In the genomic region with DNA sequence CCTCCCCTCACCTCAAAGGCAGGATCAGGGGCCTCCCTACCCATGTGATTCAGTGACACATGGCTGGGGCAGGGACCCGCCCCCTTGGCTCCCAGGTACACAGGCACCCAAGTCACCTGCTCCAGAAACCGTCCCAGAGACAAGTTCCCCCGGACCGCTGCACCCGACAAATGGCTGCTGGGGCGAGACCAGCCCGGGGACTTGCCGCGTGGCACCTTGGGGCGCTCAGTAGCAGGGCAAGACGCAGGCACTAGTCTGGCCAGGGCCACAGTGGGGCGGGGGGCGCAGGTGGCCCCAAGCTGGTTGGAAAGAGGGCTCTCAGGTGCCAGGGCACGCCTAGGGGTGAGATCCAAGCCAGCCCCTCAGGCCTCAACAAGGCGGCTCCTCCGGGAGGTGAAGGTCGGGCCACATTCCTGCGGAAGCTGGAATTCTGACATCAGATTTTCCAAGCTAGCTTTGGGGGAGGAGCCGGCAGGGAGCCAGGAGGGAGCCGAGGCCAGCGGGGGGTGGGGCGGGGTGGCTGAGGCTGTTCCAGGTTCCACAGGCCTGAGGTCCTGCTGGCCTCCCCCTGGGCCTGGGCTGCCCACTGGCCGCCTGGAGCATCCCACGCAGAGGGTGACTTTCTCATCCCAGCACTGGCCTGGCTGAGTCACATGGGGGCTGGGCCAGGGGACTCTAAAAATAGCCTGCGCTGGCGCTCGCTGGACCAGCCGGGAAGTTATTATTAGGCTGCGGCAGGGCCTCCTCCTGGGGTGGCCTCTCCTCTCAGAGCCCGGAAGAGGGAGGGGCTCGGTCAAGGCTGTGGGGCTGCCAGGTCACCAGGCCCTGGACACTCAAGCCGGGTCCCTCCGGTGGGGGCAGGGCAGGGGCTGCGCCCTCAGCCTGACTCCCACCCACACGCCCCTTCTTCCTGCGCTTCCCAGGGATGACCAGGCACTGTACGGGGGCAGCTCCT, we compare ENCODE assay signal across 1 cellular context.
TF ChIP-seq lines count a peak whose summit lies in the region.

No MANE protein-coding gene starts in this region.

TF ChIP-seq in HepG2, 621 proteins besides CTCF, POLR2A, EP300 and RAD21 (continued from another document and continues in another):
- TF ChIP-seq CBX2 (IDR thresholded peaks at IDR 0.05; ENCODE audit: low read depth, low read length) (no peak), CBX2 (CRISPR knock-in tag; IDR thresholded peaks at IDR 0.05; ENCODE audit: low read depth) (no peak), STAT5B (CRISPR knock-in tag; IDR thresholded peaks at IDR 0.05) (no peak), SIN3A (IDR thresholded peaks at IDR 0.05; ENCODE audit: borderline replicate concordance, low read depth, low read length) (peak; percentile 13; the same call in 1 of the 2 replicates), ZNF614 (CRISPR knock-in tag; IDR thresholded peaks at IDR 0.05; ENCODE audit: borderline replicate concordance) (0 out of 2 replicates have a peak, but pooled peaks have one; percentile 28), SOX13 (IDR thresholded peaks at IDR 0.05) (no peak), SOX13 (CRISPR knock-in tag; conservative IDR thresholded peaks at IDR 0.05 in 1 of 2, IDR thresholded peaks at IDR 0.05 in 1 of 2) (peak in 1 of 2 experiments; percentile 49; a peak in 2 of 4 replicates), IRF2 (CRISPR knock-in tag; IDR thresholded peaks at IDR 0.05) (0 out of 2 replicates have a peak, but pooled peaks have one; percentile 42), NR2C2 (CRISPR knock-in tag; IDR thresholded peaks at IDR 0.05; ENCODE audit: borderline replicate concordance) (peak; percentile 44), GATA4 (IDR thresholded peaks at IDR 0.05; ENCODE audit: borderline replicate concordance, low read depth) (peak; percentile 38; the same call in 1 of the 2 replicates), ZNF354B (CRISPR knock-in tag; IDR thresholded peaks at IDR 0.05) (no peak), ZNF333 (CRISPR knock-in tag; IDR thresholded peaks at IDR 0.05; ENCODE audit: borderline replicate concordance) (no peak), TBX2 (CRISPR knock-in tag; IDR thresholded peaks at IDR 0.05; ENCODE audit: borderline replicate concordance) (peak; percentile 66), ATRX (CRISPR knock-in tag; IDR thresholded peaks at IDR 0.05; ENCODE audit: borderline replicate concordance) (no peak), MZF1 (CRISPR knock-in tag; IDR thresholded peaks at IDR 0.05; ENCODE audit: borderline replicate concordance) (no peak), ZNF496 (CRISPR knock-in tag; IDR thresholded peaks at IDR 0.05; ENCODE audit: insufficient replicate concordance) (no peak), STAG1 (CRISPR knock-in tag; IDR thresholded peaks at IDR 0.05) (no peak), NR2F6 (IDR thresholded peaks at IDR 0.05) (peak; percentile 72), NR2F6 (CRISPR knock-in tag; IDR thresholded peaks at IDR 0.05) (peak; percentile 86), ZNF570 (CRISPR knock-in tag; IDR thresholded peaks at IDR 0.05; ENCODE audit: borderline replicate concordance) (no peak), PRMT3 (CRISPR knock-in tag; IDR thresholded peaks at IDR 0.05; ENCODE audit: borderline replicate concordance, low read depth) (no peak), NFIC (IDR thresholded peaks at IDR 0.05; ENCODE audit: low read length) (no peak), MTA1 (CRISPR knock-in tag; IDR thresholded peaks at IDR 0.05; ENCODE audit: borderline replicate concordance) (0 out of 2 replicates have a peak, but pooled peaks have one; percentile 29)
- TF ChIP-seq, protein P1, sequence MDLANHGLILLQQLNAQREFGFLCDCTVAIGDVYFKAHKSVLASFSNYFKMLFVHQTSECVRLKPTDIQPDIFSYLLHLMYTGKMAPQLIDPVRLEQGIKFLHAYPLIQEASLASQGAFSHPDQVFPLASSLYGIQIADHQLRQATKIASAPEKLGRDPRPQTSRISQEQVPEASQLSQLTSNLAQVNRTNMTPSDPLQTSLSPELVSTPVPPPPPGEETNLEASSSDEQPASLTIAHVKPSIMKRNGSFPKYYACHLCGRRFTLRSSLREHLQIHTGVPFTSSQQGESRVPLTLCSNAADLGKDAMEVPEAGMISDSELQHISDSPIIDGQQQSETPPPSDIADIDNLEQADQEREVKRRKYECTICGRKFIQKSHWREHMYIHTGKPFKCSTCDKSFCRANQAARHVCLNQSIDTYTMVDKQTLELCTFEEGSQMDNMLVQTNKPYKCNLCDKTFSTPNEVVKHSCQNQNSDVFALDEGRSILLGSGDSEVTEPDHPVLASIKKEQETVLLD (CRISPR knock-in tag; IDR thresholded peaks at IDR 0.05; ENCODE audit: low read depth): no peak
- TF ChIP-seq, protein P2, sequence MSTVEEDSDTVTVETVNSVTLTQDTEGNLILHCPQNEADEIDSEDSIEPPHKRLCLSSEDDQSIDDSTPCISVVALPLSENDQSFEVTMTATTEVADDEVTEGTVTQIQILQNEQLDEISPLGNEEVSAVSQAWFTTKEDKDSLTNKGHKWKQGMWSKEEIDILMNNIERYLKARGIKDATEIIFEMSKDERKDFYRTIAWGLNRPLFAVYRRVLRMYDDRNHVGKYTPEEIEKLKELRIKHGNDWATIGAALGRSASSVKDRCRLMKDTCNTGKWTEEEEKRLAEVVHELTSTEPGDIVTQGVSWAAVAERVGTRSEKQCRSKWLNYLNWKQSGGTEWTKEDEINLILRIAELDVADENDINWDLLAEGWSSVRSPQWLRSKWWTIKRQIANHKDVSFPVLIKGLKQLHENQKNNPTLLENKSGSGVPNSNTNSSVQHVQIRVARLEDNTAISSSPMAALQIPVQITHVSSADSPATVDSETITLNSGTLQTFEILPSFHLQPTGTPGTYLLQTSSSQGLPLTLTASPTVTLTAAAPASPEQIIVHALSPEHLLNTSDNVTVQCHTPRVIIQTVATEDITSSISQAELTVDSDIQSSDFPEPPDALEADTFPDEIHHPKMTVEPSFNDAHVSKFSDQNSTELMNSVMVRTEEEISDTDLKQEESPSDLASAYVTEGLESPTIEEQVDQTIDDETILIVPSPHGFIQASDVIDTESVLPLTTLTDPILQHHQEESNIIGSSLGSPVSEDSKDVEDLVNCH (CRISPR knock-in tag; IDR thresholded peaks at IDR 0.05): no peak
- TF ChIP-seq, protein P3, sequence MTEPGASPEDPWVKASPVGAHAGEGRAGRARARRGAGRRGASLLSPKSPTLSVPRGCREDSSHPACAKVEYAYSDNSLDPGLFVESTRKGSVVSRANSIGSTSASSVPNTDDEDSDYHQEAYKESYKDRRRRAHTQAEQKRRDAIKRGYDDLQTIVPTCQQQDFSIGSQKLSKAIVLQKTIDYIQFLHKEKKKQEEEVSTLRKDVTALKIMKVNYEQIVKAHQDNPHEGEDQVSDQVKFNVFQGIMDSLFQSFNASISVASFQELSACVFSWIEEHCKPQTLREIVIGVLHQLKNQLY (CRISPR knock-in tag; IDR thresholded peaks at IDR 0.05): peak; percentile 23; the same call in 1 of the 2 replicates
- TF ChIP-seq, protein P4, sequence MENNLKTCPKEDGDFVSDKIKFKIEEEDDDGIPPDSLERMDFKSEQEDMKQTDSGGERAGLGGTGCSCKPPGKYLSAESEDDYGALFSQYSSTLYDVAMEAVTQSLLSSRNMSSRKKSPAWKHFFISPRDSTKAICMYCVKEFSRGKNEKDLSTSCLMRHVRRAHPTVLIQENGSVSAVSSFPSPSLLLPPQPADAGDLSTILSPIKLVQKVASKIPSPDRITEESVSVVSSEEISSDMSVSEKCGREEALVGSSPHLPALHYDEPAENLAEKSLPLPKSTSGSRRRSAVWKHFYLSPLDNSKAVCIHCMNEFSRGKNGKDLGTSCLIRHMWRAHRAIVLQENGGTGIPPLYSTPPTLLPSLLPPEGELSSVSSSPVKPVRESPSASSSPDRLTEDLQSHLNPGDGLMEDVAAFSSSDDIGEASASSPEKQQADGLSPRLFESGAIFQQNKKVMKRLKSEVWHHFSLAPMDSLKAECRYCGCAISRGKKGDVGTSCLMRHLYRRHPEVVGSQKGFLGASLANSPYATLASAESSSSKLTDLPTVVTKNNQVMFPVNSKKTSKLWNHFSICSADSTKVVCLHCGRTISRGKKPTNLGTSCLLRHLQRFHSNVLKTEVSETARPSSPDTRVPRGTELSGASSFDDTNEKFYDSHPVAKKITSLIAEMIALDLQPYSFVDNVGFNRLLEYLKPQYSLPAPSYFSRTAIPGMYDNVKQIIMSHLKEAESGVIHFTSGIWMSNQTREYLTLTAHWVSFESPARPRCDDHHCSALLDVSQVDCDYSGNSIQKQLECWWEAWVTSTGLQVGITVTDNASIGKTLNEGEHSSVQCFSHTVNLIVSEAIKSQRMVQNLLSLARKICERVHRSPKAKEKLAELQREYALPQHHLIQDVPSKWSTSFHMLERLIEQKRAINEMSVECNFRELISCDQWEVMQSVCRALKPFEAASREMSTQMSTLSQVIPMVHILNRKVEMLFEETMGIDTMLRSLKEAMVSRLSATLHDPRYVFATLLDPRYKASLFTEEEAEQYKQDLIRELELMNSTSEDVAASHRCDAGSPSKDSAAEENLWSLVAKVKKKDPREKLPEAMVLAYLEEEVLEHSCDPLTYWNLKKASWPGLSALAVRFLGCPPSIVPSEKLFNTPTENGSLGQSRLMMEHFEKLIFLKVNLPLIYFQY (CRISPR knock-in tag; IDR thresholded peaks at IDR 0.05; ENCODE audit: borderline replicate concordance): peak; percentile 48; the same call in 1 of the 2 replicates
- TF ChIP-seq, protein P5, sequence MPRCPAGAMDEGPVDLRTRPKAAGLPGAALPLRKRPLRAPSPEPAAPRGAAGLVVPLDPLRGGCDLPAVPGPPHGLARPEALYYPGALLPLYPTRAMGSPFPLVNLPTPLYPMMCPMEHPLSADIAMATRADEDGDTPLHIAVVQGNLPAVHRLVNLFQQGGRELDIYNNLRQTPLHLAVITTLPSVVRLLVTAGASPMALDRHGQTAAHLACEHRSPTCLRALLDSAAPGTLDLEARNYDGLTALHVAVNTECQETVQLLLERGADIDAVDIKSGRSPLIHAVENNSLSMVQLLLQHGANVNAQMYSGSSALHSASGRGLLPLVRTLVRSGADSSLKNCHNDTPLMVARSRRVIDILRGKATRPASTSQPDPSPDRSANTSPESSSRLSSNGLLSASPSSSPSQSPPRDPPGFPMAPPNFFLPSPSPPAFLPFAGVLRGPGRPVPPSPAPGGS (CRISPR knock-in tag; IDR thresholded peaks at IDR 0.05): no peak
- TF ChIP-seq, protein P6, sequence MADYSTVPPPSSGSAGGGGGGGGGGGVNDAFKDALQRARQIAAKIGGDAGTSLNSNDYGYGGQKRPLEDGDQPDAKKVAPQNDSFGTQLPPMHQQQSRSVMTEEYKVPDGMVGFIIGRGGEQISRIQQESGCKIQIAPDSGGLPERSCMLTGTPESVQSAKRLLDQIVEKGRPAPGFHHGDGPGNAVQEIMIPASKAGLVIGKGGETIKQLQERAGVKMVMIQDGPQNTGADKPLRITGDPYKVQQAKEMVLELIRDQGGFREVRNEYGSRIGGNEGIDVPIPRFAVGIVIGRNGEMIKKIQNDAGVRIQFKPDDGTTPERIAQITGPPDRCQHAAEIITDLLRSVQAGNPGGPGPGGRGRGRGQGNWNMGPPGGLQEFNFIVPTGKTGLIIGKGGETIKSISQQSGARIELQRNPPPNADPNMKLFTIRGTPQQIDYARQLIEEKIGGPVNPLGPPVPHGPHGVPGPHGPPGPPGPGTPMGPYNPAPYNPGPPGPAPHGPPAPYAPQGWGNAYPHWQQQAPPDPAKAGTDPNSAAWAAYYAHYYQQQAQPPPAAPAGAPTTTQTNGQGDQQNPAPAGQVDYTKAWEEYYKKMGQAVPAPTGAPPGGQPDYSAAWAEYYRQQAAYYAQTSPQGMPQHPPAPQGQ (CRISPR knock-in tag; IDR thresholded peaks at IDR 0.05; ENCODE audit: borderline replicate concordance): no peak
- TF ChIP-seq, protein P7, sequence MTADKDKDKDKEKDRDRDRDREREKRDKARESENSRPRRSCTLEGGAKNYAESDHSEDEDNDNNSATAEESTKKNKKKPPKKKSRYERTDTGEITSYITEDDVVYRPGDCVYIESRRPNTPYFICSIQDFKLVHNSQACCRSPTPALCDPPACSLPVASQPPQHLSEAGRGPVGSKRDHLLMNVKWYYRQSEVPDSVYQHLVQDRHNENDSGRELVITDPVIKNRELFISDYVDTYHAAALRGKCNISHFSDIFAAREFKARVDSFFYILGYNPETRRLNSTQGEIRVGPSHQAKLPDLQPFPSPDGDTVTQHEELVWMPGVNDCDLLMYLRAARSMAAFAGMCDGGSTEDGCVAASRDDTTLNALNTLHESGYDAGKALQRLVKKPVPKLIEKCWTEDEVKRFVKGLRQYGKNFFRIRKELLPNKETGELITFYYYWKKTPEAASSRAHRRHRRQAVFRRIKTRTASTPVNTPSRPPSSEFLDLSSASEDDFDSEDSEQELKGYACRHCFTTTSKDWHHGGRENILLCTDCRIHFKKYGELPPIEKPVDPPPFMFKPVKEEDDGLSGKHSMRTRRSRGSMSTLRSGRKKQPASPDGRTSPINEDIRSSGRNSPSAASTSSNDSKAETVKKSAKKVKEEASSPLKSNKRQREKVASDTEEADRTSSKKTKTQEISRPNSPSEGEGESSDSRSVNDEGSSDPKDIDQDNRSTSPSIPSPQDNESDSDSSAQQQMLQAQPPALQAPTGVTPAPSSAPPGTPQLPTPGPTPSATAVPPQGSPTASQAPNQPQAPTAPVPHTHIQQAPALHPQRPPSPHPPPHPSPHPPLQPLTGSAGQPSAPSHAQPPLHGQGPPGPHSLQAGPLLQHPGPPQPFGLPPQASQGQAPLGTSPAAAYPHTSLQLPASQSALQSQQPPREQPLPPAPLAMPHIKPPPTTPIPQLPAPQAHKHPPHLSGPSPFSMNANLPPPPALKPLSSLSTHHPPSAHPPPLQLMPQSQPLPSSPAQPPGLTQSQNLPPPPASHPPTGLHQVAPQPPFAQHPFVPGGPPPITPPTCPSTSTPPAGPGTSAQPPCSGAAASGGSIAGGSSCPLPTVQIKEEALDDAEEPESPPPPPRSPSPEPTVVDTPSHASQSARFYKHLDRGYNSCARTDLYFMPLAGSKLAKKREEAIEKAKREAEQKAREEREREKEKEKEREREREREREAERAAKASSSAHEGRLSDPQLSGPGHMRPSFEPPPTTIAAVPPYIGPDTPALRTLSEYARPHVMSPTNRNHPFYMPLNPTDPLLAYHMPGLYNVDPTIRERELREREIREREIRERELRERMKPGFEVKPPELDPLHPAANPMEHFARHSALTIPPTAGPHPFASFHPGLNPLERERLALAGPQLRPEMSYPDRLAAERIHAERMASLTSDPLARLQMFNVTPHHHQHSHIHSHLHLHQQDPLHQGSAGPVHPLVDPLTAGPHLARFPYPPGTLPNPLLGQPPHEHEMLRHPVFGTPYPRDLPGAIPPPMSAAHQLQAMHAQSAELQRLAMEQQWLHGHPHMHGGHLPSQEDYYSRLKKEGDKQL (CRISPR knock-in tag; IDR thresholded peaks at IDR 0.05; ENCODE audit: low read depth): peak; percentile 63; the same call in 1 of the 2 replicates
- TF ChIP-seq, protein P8, sequence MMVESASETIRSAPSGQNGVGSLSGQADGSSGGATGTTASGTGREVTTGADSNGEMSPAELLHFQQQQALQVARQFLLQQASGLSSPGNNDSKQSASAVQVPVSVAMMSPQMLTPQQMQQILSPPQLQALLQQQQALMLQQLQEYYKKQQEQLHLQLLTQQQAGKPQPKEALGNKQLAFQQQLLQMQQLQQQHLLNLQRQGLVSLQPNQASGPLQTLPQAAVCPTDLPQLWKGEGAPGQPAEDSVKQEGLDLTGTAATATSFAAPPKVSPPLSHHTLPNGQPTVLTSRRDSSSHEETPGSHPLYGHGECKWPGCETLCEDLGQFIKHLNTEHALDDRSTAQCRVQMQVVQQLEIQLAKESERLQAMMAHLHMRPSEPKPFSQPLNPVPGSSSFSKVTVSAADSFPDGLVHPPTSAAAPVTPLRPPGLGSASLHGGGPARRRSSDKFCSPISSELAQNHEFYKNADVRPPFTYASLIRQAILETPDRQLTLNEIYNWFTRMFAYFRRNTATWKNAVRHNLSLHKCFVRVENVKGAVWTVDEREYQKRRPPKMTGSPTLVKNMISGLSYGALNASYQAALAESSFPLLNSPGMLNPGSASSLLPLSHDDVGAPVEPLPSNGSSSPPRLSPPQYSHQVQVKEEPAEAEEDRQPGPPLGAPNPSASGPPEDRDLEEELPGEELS (CRISPR knock-in tag; IDR thresholded peaks at IDR 0.05): peak; percentile 28
- TF ChIP-seq, protein P9, sequence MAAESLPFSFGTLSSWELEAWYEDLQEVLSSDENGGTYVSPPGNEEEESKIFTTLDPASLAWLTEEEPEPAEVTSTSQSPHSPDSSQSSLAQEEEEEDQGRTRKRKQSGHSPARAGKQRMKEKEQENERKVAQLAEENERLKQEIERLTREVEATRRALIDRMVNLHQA (CRISPR knock-in tag; IDR thresholded peaks at IDR 0.05): no peak
